8 cellular contexts compared by ENCODE assay signal in genomic region chr6:2900821-2901644, GRCh38. TPM values are rescaled to one million over a fixed set of nuclear protein-coding genes. Genes with fewer than 3 reads are reported as not detected.
DNase-seq lines count a peak whose midpoint lies in the region; ATAC-seq and TF ChIP-seq lines count a peak whose summit lies in the region.

No MANE protein-coding gene starts in this region.

- no peak for TF ChIP-seq CTCF in PC-3 (conservative IDR thresholded peaks at IDR 0.05; ENCODE audit: low read depth, low read length)

- no peaks in the 10 kb centered on the region for H3K36me3 ChIP-seq in PC-3 (ENCODE audit: low read depth, low read length)

- no peaks in the 10 kb centered on the region for H3K27me3 ChIP-seq in PC-3 (ENCODE audit: low read length)

- intact Hi-C loops in PC-3 (cut with micrococcal nuclease), result no loop called here

- H3K4me1 ChIP-seq in PC-3 (ENCODE audit: insufficient read depth, low read length), result no peaks in the 10 kb centered on the region

- H3K36me3 Mint-ChIP-seq in activated naive CD4-positive, alpha-beta T cell treated with anti-CD3 and anti-CD28 coated beads, Interleukin-2, amount 50 U/mL, for 72 hours, result peaks cover 55% of the 10 kb centered on the region in 2 donors
- peaks cover 66% of the 10 kb centered on the region for H3K36me3 Mint-ChIP-seq in stimulated activated memory B cell treated with anti-CD40 and anti-IgM and Interleukin-4, amounts not matched to agents 10 μg/mL and 1 μg/mL and 100 μg/mL, for 72 hours

- H3K4me3 ChIP-seq in iPS-18c (ENCODE audit: insufficient read depth, low read depth, low read length), result peak overlapping the region; percentile 84
- no peak overlapping the region for H3K4me3 ChIP-seq in PC-3 (ENCODE audit: low read length)

- peaks cover 53% of the 10 kb centered on the region for H3K4me1 Mint-ChIP-seq in stimulated activated memory B cell treated with anti-CD40 and anti-IgM and Interleukin-4, amounts not matched to agents 10 μg/mL and 1 μg/mL and 100 μg/mL, for 72 hours

- H3K4me2 ChIP-seq in PC-3 (ENCODE audit: low read length), result no peak overlapping the region

- H3K79me2 ChIP-seq in PC-3 (ENCODE audit: low read length), result no peaks in the 10 kb centered on the region

- peak overlapping the region; percentile 99 for H3K27ac Mint-ChIP-seq in activated naive CD4-positive, alpha-beta T cell treated with anti-CD3 and anti-CD28 coated beads, Interleukin-2, amount 50 U/mL, for 72 hours
- H3K27ac Mint-ChIP-seq in stimulated activated memory B cell treated with anti-CD40 and anti-IgM and Interleukin-4, amounts not matched to agents 10 μg/mL and 1 μg/mL and 100 μg/mL, for 72 hours, result peak overlapping the region; percentile 99

- CTCF ChIA-PET in PC-3 (lab: Charles Lee), result interaction anchor here (0.6 kb wide), 1 partner anchor 111 kb away, joined by 4 read pairs; no protein-coding TSS in a partner anchor

- H3K9me2 ChIP-seq in PC-3 (replicated peaks; ENCODE audit: low read length), result no peaks in the 10 kb centered on the region

- no peak overlapping the region for H2AFZ ChIP-seq in PC-3 (ENCODE audit: low read length)

- no peaks in the 10 kb centered on the region for H4K20me1 ChIP-seq in PC-3 (ENCODE audit: low read length)

- no peaks in the 10 kb centered on the region for H3F3A ChIP-seq in PC-3 (ENCODE audit: low read length, unreplicated experiment)

- ATAC-seq in activated naive CD4-positive, alpha-beta T cell treated with anti-CD3 and anti-CD28 coated beads, Interleukin-2, amount 50 U/mL, for 72 hours, result no peak
- ATAC-seq in stimulated activated memory B cell treated with anti-CD40 and anti-IgM and Interleukin-4, amounts not matched to agents 10 μg/mL and 1 μg/mL and 100 μg/mL, for 72 hours, result no peak
- ATAC-seq in GM18861 (IDR thresholded peaks at IDR 0.05; ENCODE audit: unreplicated experiment), result no peak
- no peak for ATAC-seq in HG03045 (IDR thresholded peaks at IDR 0.05; ENCODE audit: unreplicated experiment)
- ATAC-seq in PC-3, result no peak

- TF ChIP-seq POLR2A in GM19193 (IDR thresholded peaks at IDR 0.05; ENCODE audit: extremely low read depth, insufficient read depth, insufficient read length), result peak; percentile 37

- H3K9me3 Mint-ChIP-seq in activated naive CD4-positive, alpha-beta T cell treated with anti-CD3 and anti-CD28 coated beads, Interleukin-2, amount 50 U/mL, for 72 hours, result no peaks in the 10 kb centered on the region
- no peaks in the 10 kb centered on the region for H3K9me3 Mint-ChIP-seq in stimulated activated memory B cell treated with anti-CD40 and anti-IgM and Interleukin-4, amounts not matched to agents 10 μg/mL and 1 μg/mL and 100 μg/mL, for 72 hours

- peak overlapping the region; percentile 100 for H3K4me3 Mint-ChIP-seq in stimulated activated memory B cell treated with anti-CD40 and anti-IgM and Interleukin-4, amounts not matched to agents 10 μg/mL and 1 μg/mL and 100 μg/mL, for 72 hours

- no peaks in the 10 kb centered on the region for H3K9me3 ChIP-seq in iPS-18c (ENCODE audit: control insufficient read depth, insufficient read depth, low read length)
- H3K9me3 ChIP-seq in PC-3 (ENCODE audit: low read length), result no peaks in the 10 kb centered on the region

- POLR2A ChIA-PET in PC-3 (lab: Charles Lee; ENCODE audit: unreplicated experiment), result no interaction called here

- no peak overlapping the region for H3K9ac ChIP-seq in PC-3 (ENCODE audit: low read length)

- no peaks in the 10 kb centered on the region for H3K27me3 Mint-ChIP-seq in stimulated activated memory B cell treated with anti-CD40 and anti-IgM and Interleukin-4, amounts not matched to agents 10 μg/mL and 1 μg/mL and 100 μg/mL, for 72 hours

- no peak for DNase-seq in activated naive CD4-positive, alpha-beta T cell treated with anti-CD3 and anti-CD28 coated beads, Interleukin-2, amount 50 U/mL, for 72 hours (ENCODE audit: low spot score in 2 of 2)
- DNase-seq in NCI-H2029 (lab: John Stamatoyannopoulos, UW), result no peak
- DNase-seq in PC-3, result no peak

- H3K27ac ChIP-seq in PC-3 (ENCODE audit: low read length), result no peak overlapping the region

- BruUV-seq in PC-3 (replicated peaks; lab: Mats Ljungman, UMichigan), result no TSS peak

RNA-seq across cellular contexts. Expression of gene SERPINB9, which starts 2.1 kb away (rescaled TPM):
- total RNA-seq in activated naive CD4-positive, alpha-beta T cell treated with anti-CD3 and anti-CD28 coated beads, Interleukin-2, amount 50 U/mL, for 72 hours, result 100 to 1,000 TPM in 1 of 2 donors, 10 to 100 TPM in 1; 51.3 to 102 TPM
- 0.26 and 0.92 TPM in 2 replicates for total RNA-seq in PC-3 (2014; rRNA removed)

RNA-seq across cellular contexts. Expression of gene SERPINB1, which starts 59.4 kb away (rescaled TPM):
- total RNA-seq in activated naive CD4-positive, alpha-beta T cell treated with anti-CD3 and anti-CD28 coated beads, Interleukin-2, amount 50 U/mL, for 72 hours, result 100 to 1,000 TPM; 121 to 169 TPM
- total RNA-seq in PC-3 (2014; rRNA removed), result 78.7 and 133 TPM in 2 replicates

Comparison
In these comparisons a context has a peak if more than half of its experiments do, and no peak if none do; other contexts are left out.
1. RNA of gene SERPINB9, which starts 2.1 kb away (total RNA-seq): 51.3 to 102 TPM in activated naive CD4-positive, alpha-beta T cell treated with anti-CD3 and anti-CD28 coated beads, Interleukin-2, amount 50 U/mL, for 72 hours; 0.26 to 0.92 TPM in PC-3; every median in the first group is over 10 times any median in the second.